31 cellular contexts compared by ENCODE assay signal in genomic region chr3:153818338-153818737, GRCh38.
"Had no signal": no experiment of that assay in that cellular context is flagged by ENCODE, and none has a peak within 500 bp of the region (broad histone marks: within the 10 kb centered on the region; RNA-seq: fewer than 3 reads in every experiment).

No MANE protein-coding gene starts in this region.

- H3K4me3 ChIP-seq: adrenal gland, body of pancreas, breast epithelium, K562, PC-9 had no signal

- H3K4me1 ChIP-seq: adrenal gland, body of pancreas, breast epithelium had no signal

- ATAC-seq: activated CD4-positive, alpha-beta T cell treated with anti-CD3 and anti-CD28 coated beads for 36 hours; activated CD8-positive, alpha-beta T cell treated with anti-CD3 and anti-CD28 coated beads, Interleukin-2, amount 10 ng/mL, durations not matched to agents 7 days and 5 days; activated naive CD4-positive, alpha-beta T cell treated with anti-CD3 and anti-CD28 coated beads, Interleukin-2, amount 50 U/mL, for 72 hours; body of pancreas; K562; Right ventricle myocardium inferior; SK-N-SH treated with all-trans-retinoic acid at 6 μM for 48 hours; WTC11 had no signal

- H3K36me3 ChIP-seq: adrenal gland, breast epithelium had no signal

- H3K27me3 ChIP-seq: adrenal gland, body of pancreas, breast epithelium had no signal

- H3K27ac ChIP-seq: adrenal gland, body of pancreas, breast epithelium, PC-9, RWPE1 had no signal

- H3K9me3 ChIP-seq: body of pancreas, breast epithelium had no signal

- DNase-seq: activated CD4-positive, alpha-beta T cell treated with anti-CD3 and anti-CD28 coated beads for 36 hours; activated CD4-positive, alpha-beta T cell treated with anti-CD3 and anti-CD28 coated beads, Interleukin-2, amount 10 ng/mL, durations not matched to agents 7 days and 5 days; activated CD4-positive, alpha-beta T cell treated with anti-CD3 and anti-CD28 coated beads, Interleukin-2, amount 50 U/mL, for 48 hours; activated CD8-positive, alpha-beta T cell treated with anti-CD3 and anti-CD28 coated beads, Interleukin-2, amount 10 ng/mL, durations not matched to agents 7 days and 5 days; activated gamma-delta T cell treated with Interleukin-2 at 50 U/mL for 16 hours; activated naive CD4-positive, alpha-beta T cell treated with anti-CD3 and anti-CD28 coated beads for 36 hours; activated T-cell treated with anti-CD3 and anti-CD28 coated beads, Interleukin-2, amount 50 U/mL, for 24 hours; adrenal gland; body of pancreas; Karpas-422; MM.1S; NCI-H1092 treated with DMSO at 0.1 percent for 48 hours; NCI-H1417; NCI-H146; NCI-H187; NCI-H2029 treated with DMSO at 0.1 percent for 48 hours; NCI-H2107; NCI-H226; NCI-H524 treated with DMSO at 0.1 percent for 48 hours; NK-92 treated with Interleukin-12 subunit alpha and Interleukin-12 subunit beta, amount 100 ng/mL, for 24 hours; PC-9; SIG-M5; SW 1271; T-helper 9 cell had no signal
